ENCODE assay signal across 8 cellular contexts in genomic region chr9:64369111-64369510, GRCh38.
A peak's percentile ranks its signal among the peaks of the same experiment; 100 is the strongest.
DNase-seq lines count a peak whose midpoint lies in the region; ATAC-seq and TF ChIP-seq lines count a peak whose summit lies in the region.
"Not testable (repeated sequence)": the region's sequence is repeated elsewhere in the genome, so short reads cannot be mapped to it uniquely, and the experiment has no call there.

No MANE protein-coding gene starts in this region.

- WGBS in testis, 2 donors: 0% methylated on average over 16 of the region's 44 CpGs; no CpG with 5 or more reads in 1 of the 2 donors

- H3K27ac Mint-ChIP-seq in activated naive CD8-positive, alpha-beta T cell treated with anti-CD3 and anti-CD28 coated beads, Interleukin-2, amount 50 U/mL, for 24 hours: not testable (repeated sequence)

- H3K4me3 ChIP-seq in left ventricle myocardium inferior (peak overlapping the region; percentile 45), skeletal muscle cell (ENCODE audit: low read depth, low read length) (peak overlapping the region; percentile 30)
- H3K4me3 ChIP-seq in testis: not testable (repeated sequence)

- H3K36me3 Mint-ChIP-seq in activated naive CD8-positive, alpha-beta T cell treated with anti-CD3 and anti-CD28 coated beads, Interleukin-2, amount 50 U/mL, for 24 hours (ENCODE audit: low read depth): not testable (repeated sequence)

- not testable (repeated sequence) for H3K27me3 Mint-ChIP-seq in activated naive CD8-positive, alpha-beta T cell treated with anti-CD3 and anti-CD28 coated beads, Interleukin-2, amount 50 U/mL, for 24 hours

- intact Hi-C loops in left ventricle myocardium inferior (cut with micrococcal nuclease); testis (cut with DNase I; ENCODE audit: low total_unique reads): not testable (repeated sequence)

- not testable (repeated sequence) for H3K36me3 ChIP-seq in left ventricle myocardium inferior; testis (ENCODE audit: low read depth, missing control alignments)

- H3K4me1 Mint-ChIP-seq in activated naive CD8-positive, alpha-beta T cell treated with anti-CD3 and anti-CD28 coated beads, Interleukin-2, amount 50 U/mL, for 24 hours: not testable (repeated sequence)

- H3K9me3 ChIP-seq in left ventricle myocardium inferior (replicated peaks); testis: not testable (repeated sequence)

- not testable (repeated sequence) for H3K27ac ChIP-seq in left ventricle myocardium inferior (replicated peaks); testis

- H3K4me1 ChIP-seq in left ventricle myocardium inferior, testis: not testable (repeated sequence)

- DNase-seq in GM13976 (ENCODE audit: low spot score); skeletal muscle cell (ENCODE audit: low read depth): not testable (repeated sequence)
- DNase-seq in activated CD4-positive, alpha-beta T cell treated with anti-CD3 and anti-CD28 coated beads for 4 hours: peak; percentile 58 to 75
- DNase-seq in activated naive CD8-positive, alpha-beta T cell treated with anti-CD3 and anti-CD28 coated beads, Interleukin-2, amount 50 U/mL, for 24 hours: peak; percentile 80
- DNase-seq in left ventricle myocardium inferior: peak; percentile 70
- DNase-seq in testis: peak; percentile 82

- TF ChIP-seq POLR2A in testis (IDR thresholded peaks at IDR 0.05): not testable (repeated sequence)

- H3K4me3 Mint-ChIP-seq in activated naive CD8-positive, alpha-beta T cell treated with anti-CD3 and anti-CD28 coated beads, Interleukin-2, amount 50 U/mL, for 24 hours: not testable (repeated sequence)

- not testable (repeated sequence) for H3K27me3 ChIP-seq in left ventricle myocardium inferior (ENCODE audit: low read depth); testis

- not testable (repeated sequence) for H3K9me3 Mint-ChIP-seq in activated naive CD8-positive, alpha-beta T cell treated with anti-CD3 and anti-CD28 coated beads, Interleukin-2, amount 50 U/mL, for 24 hours

- ATAC-seq in GM21717 (IDR thresholded peaks at IDR 0.05; ENCODE audit: unreplicated experiment) (peak; percentile 98), HG03354 (IDR thresholded peaks at IDR 0.05; ENCODE audit: poor library complexity, severe bottlenecking, unreplicated experiment) (peak; percentile 100)
- peak; percentile 100 for ATAC-seq in activated naive CD8-positive, alpha-beta T cell treated with anti-CD3 and anti-CD28 coated beads, Interleukin-2, amount 50 U/mL, for 24 hours

- in situ Hi-C loops in GM13976 (cut with MboI; ENCODE audit: low sequenced_read_pairs, unreplicated experiment): not testable (repeated sequence)

- TF ChIP-seq CTCF in GM13976 (IDR thresholded peaks at IDR 0.05; ENCODE audit: borderline replicate concordance, control extremely low read depth, extremely low read depth, insufficient read depth, missing control alignments) (peak; percentile 78), left ventricle myocardium inferior (IDR thresholded peaks at IDR 0.05; ENCODE audit: borderline replicate concordance) (peak; percentile 45), testis (IDR thresholded peaks at IDR 0.05) (peak in 1 of 3 experiments; percentile 31)
